Comparison of ENCODE assay signal across 9 cellular contexts in the genomic region with DNA sequence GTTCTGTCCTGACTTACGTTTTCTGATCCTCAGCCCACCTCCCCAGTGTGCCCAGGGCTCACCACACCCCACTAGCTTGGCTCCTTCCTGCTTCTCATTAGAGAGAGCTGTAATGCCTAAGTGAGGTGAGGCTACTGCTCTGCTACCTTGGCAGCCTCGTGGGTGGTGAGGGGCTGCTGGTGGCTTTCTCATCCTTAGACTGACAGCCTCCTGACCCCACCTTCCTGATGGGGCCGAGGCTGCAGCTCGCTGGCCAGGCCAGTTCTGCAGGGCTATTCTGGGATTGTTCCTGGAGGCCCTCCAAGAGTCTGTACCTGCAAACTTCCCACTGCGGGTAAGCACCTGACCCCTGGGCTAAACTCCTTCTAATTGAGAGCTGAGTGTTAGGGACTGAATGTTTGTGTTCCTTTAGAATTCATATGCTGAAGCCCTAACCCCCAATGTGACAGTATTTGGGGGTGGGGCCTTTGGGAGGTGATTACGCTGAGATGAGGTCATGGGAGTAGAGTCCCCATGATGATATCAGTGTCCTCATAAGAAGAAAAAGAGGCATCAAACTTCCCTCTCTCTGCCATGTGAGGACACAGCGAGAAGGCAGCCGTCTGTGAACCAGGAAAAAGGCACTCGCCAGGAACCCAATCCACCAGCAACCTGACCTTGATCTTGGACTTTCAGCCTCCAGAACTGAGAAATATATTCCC. TPM values are rescaled to one million over a fixed set of nuclear protein-coding genes. Genes with fewer than 3 reads are reported as not detected.
DNase-seq lines count a peak whose midpoint lies in the region; ATAC-seq and TF ChIP-seq lines count a peak whose summit lies in the region.
"Had no signal": no experiment of that assay in that cellular context is flagged by ENCODE, and none has a peak within 500 bp of the region (broad histone marks: within the 10 kb centered on the region; RNA-seq: fewer than 3 reads in every experiment).

No MANE protein-coding gene starts in this region.

- DNase-seq in DMS53 (lab: John Stamatoyannopoulos, UW) (peak; percentile 60), RPMI8226 (peak; percentile 35), mucosa of gallbladder (ENCODE audit: low spot score) (peak; percentile 38), SKM-1 (lab: John Stamatoyannopoulos, UW; ENCODE audit: unreplicated experiment) (no peak), foreskin fibroblast (no peak), activated T-cell treated with anti-CD3 and anti-CD28 coated beads for 4 hours (no peak)
- no peak for DNase-seq in activated naive CD4-positive, alpha-beta T cell treated with Interleukin-2 at 50 U/mL for 16 hours

- no peak for TF ChIP-seq CTCF in foreskin fibroblast (IDR thresholded peaks at IDR 0.05; ENCODE audit: low read depth, low read length)

- peak; percentile 24 for ATAC-seq in GM21723 (IDR thresholded peaks at IDR 0.05; ENCODE audit: unreplicated experiment)

- no peak overlapping the region for H3K4me3 ChIP-seq in foreskin fibroblast (ENCODE audit: low read depth in 1 of 2, low read length in 2 of 2)
- H3K4me3 ChIP-seq: tibial artery had no signal

RNA-seq across cellular contexts. Expression of a gene that starts 38.1 kb away (rescaled TPM):
- 49.8 TPM for total RNA-seq in mucosa of gallbladder

Comparison
In these comparisons a context has a peak if more than half of its experiments do, and no peak if none do; other contexts are left out.
1. DNase-seq: peak in DMS53 (single experiment), RPMI8226 (single experiment) and mucosa of gallbladder (single experiment); none in SKM-1 (single experiment), foreskin fibroblast (0 of 2), activated naive CD4-positive, alpha-beta T cell treated with Interleukin-2 at 50 U/mL for 16 hours (single experiment) and activated T-cell treated with anti-CD3 and anti-CD28 coated beads for 4 hours (single experiment).